ENCODE assay signal across 27 cellular contexts in the genomic region with DNA sequence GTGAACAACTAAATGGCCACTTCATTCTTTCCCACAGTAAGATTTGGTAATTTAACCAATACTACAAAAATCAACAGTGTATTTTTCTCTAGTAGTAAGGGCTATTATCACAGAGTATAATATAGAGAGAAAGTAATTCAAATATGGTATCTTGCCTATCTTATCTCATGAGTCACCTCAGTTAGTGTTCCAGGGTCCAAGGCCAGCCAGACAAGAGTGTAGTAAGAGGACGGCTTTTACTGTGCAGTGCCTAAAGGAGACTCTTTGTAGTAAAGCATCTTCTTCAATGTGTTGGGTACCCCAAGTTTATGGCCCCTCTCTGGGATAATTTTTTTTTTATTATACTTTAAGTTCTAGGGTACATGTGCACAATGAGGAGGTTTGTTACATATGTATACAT.
"Had no signal": no experiment of that assay in that cellular context is flagged by ENCODE, and none has a peak within 500 bp of the region (broad histone marks: within the 10 kb centered on the region; RNA-seq: fewer than 3 reads in every experiment).

No MANE protein-coding gene starts in this region.

- H3K36me3 ChIP-seq: left lung, lower lobe of right lung, neural progenitor cell, neutrophil, ovary, right atrium auricular region, tibial nerve, uterus had no signal

- H3K4me3 Mint-ChIP-seq: naive B cell; natural killer cell; nephron progenitor cell; neural progenitor cell; stimulated activated memory B cell treated with anti-CD40 and anti-IgM and Interleukin-4, amounts not matched to agents 10 μg/mL and 1 μg/mL and 100 μg/mL, for 72 hours; stimulated activated naive CD8-positive, alpha-beta T cell treated with anti-CD3 and anti-CD28 coated beads, Interleukin-15, amount 100 ng/mL, for 72 hours; type B pancreatic cell had no signal

- ATAC-seq: left lung; lower lobe of right lung; natural killer cell; sciatic nerve; stimulated activated memory B cell treated with anti-CD40 and anti-IgM and Interleukin-4, amounts not matched to agents 10 μg/mL and 1 μg/mL and 100 μg/mL, for 72 hours; stimulated activated naive CD8-positive, alpha-beta T cell treated with anti-CD3 and anti-CD28 coated beads, Interleukin-15, amount 100 ng/mL, for 72 hours had no signal

- H3K27ac ChIP-seq: left lung, lower lobe of right lung, neural progenitor cell, neutrophil, ovary, right atrium auricular region, skin epidermis, tibial nerve, uterus had no signal

- H3K4me1 ChIP-seq: left lung, lower lobe of right lung, right atrium auricular region, tibial nerve, uterus had no signal

- H3K36me3 Mint-ChIP-seq: naive B cell; natural killer cell; stimulated activated memory B cell treated with anti-CD40 and anti-IgM and Interleukin-4, amounts not matched to agents 10 μg/mL and 1 μg/mL and 100 μg/mL, for 72 hours had no signal

- H3K4me3 ChIP-seq: left lung, lower lobe of right lung, neural progenitor cell, ovary, right atrium auricular region, skin epidermis, tibial nerve, uterus had no signal

- H3K4me1 Mint-ChIP-seq: naive B cell; natural killer cell; stimulated activated memory B cell treated with anti-CD40 and anti-IgM and Interleukin-4, amounts not matched to agents 10 μg/mL and 1 μg/mL and 100 μg/mL, for 72 hours; stimulated activated naive CD8-positive, alpha-beta T cell treated with anti-CD3 and anti-CD28 coated beads, Interleukin-15, amount 100 ng/mL, for 72 hours had no signal

- DNase-seq: islet precursor cell; left lung; lower lobe of right lung; mammary epithelial cell; mesenchymal stem cell; naive B cell; natural killer cell; nephron progenitor cell; occipital lobe; ovary; stimulated activated CD4-positive, alpha-beta T cell treated with anti-CD3 and anti-CD28 coated beads, Interleukin-1b, Interleukin-23, amount 100 ng/mL, for 48 hours; stimulated activated CD4-positive, alpha-beta T cell treated with anti-CD3 and anti-CD28 coated beads, Interleukin-2, amount 100 ng/mL, for 48 hours; stimulated activated CD4-positive, alpha-beta T cell treated with anti-CD3 and anti-CD28 coated beads, Interleukin-4, amount 100 ng/mL, for 4 hours; stimulated activated CD8-positive, alpha-beta memory T cell treated with anti-CD3 and anti-CD28 coated beads, Interleukin-4, amount 100 ng/mL, for 48 hours; stimulated activated naive CD4-positive, alpha-beta T cell treated with Interleukin-2 at 50 U/mL for 16 hours; stimulated activated naive CD8-positive, alpha-beta T cell treated with anti-CD3 and anti-CD28 coated beads, Interleukin-15, amount 100 ng/mL, for 72 hours; substantia nigra; uterus had no signal

- H3K27me3 Mint-ChIP-seq: naive B cell; progenitor cell of endocrine pancreas; stimulated activated memory B cell treated with anti-CD40 and anti-IgM and Interleukin-4, amounts not matched to agents 10 μg/mL and 1 μg/mL and 100 μg/mL, for 72 hours; stimulated activated naive CD8-positive, alpha-beta T cell treated with anti-CD3 and anti-CD28 coated beads, Interleukin-15, amount 100 ng/mL, for 72 hours; type B pancreatic cell had no signal

- H3K27me3 ChIP-seq: left lung, neural progenitor cell, neutrophil, ovary, right atrium auricular region, tibial nerve, uterus had no signal

- H3K27ac Mint-ChIP-seq: naive B cell; natural killer cell; nephron progenitor cell; neural progenitor cell; progenitor cell of endocrine pancreas; stimulated activated memory B cell treated with anti-CD40 and anti-IgM and Interleukin-4, amounts not matched to agents 10 μg/mL and 1 μg/mL and 100 μg/mL, for 72 hours; stimulated activated naive CD8-positive, alpha-beta T cell treated with anti-CD3 and anti-CD28 coated beads, Interleukin-15, amount 100 ng/mL, for 72 hours; type B pancreatic cell had no signal

- H3K9me3 ChIP-seq: left lung, lower lobe of right lung, neutrophil, ovary, right atrium auricular region, tibial nerve, uterus had no signal
